In the genomic region with DNA sequence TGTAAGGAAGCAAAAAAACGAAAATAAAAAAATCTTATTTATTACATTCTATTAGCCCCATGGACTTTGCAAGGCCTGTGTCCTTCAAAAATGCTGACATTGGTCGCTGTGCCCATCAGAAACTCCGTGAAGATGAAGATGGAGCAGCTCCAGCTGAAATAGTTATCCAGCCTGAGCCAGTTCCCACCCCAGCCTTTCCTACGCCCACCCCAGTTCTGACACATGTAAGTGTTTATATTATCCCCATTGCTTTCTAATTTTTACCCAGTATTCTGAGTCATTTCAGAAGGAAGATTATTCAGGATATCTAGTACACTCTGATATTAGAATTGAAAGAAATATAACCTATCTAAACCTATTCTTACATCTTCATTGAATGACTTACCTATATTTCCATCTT, we compare ENCODE assay signal across 17 cellular contexts.
DNase-seq lines count a peak whose midpoint lies in the region; ATAC-seq and TF ChIP-seq lines count a peak whose summit lies in the region.
"Had no signal": no experiment of that assay in that cellular context is flagged by ENCODE, and none has a peak within 500 bp of the region (broad histone marks: within the 10 kb centered on the region; RNA-seq: fewer than 3 reads in every experiment).

No MANE protein-coding gene starts in this region.

- H3F3A ChIP-seq in PC-9 (ENCODE audit: insufficient read depth, low read depth): peaks cover 27% of the 10 kb centered on the region

- H3K27me3 Mint-ChIP-seq in activated T-cell treated with anti-CD3 and anti-CD28 coated beads, Interleukin-2, amount 50 U/mL, for 24 hours: no peaks in the 10 kb centered on the region
- H3K27me3 Mint-ChIP-seq in activated T-cell treated with anti-CD3 and anti-CD28 coated beads, Interleukin-2, amount 50 U/mL, for 4 hours (ENCODE audit: low read depth): no peaks in the 10 kb centered on the region
- no peaks in the 10 kb centered on the region for H3K27me3 Mint-ChIP-seq in stimulated activated memory B cell treated with anti-CD40 and anti-IgM and Interleukin-4, amounts not matched to agents 10 μg/mL and 1 μg/mL and 100 μg/mL, for 72 hours

- POLR2A ChIA-PET in PC-9 (lab: Charles Lee; ENCODE audit: unreplicated experiment): no interaction called here

- H3K4me3 Mint-ChIP-seq in activated T-cell treated with anti-CD3 and anti-CD28 coated beads, Interleukin-2, amount 50 U/mL, for 24 hours: no peak overlapping the region
- no peak overlapping the region for H3K4me3 Mint-ChIP-seq in activated T-cell treated with anti-CD3 and anti-CD28 coated beads, Interleukin-2, amount 50 U/mL, for 4 hours
- H3K4me3 Mint-ChIP-seq in stimulated activated memory B cell treated with anti-CD40 and anti-IgM and Interleukin-4, amounts not matched to agents 10 μg/mL and 1 μg/mL and 100 μg/mL, for 72 hours: no peak overlapping the region

- no TSS peak for BruUV-seq in PC-9 (replicated peaks; lab: Mats Ljungman, UMichigan)

- no peaks in the 10 kb centered on the region for H3K9me2 ChIP-seq in PC-9 (ENCODE audit: insufficient read depth)

- no peaks in the 10 kb centered on the region for H3K27me3 ChIP-seq in PC-9 (ENCODE audit: insufficient read depth, low read depth)
- H3K27me3 ChIP-seq: SJCRH30, upper lobe of right lung had no signal

- H3K79me2 ChIP-seq in PC-9 (ENCODE audit: low read depth): no peaks in the 10 kb centered on the region

- no peak for DNase-seq in activated T-cell treated with anti-CD3 and anti-CD28 coated beads, Interleukin-2, amount 50 U/mL, for 24 hours
- no peak for DNase-seq in activated T-cell treated with anti-CD3 and anti-CD28 coated beads, Interleukin-2, amount 50 U/mL, for 4 hours
- DNase-seq in PC-9 (no peak), fibroblast of mammary gland (ENCODE audit: low read depth) (peak; percentile 41), GM19238 (ENCODE audit: insufficient read length, low spot score) (no peak)
- DNase-seq: activated CD4-positive, alpha-beta T cell treated with anti-CD3 and anti-CD28 coated beads, Interleukin-2, amount 50 U/mL, for 48 hours; activated effector memory CD4-positive, alpha-beta T cell treated with Interleukin-2 at 50 U/mL for 16 hours; cortex of kidney; islet precursor cell; NCI-H2171 treated with DMSO at 0.1 percent for 48 hours; NK-92 treated with Interleukin-12 subunit alpha and Interleukin-12 subunit beta, amount 100 ng/mL, for 24 hours; SJCRH30; upper lobe of right lung had no signal

- intact Hi-C loops in PC-9 (cut with micrococcal nuclease; ENCODE audit: unreplicated experiment): loop anchor here (5.0 to 10.0 kb wide), 5 partner anchors 117 to 970 kb away; a partner anchor contains a TSS

- no peak for TF ChIP-seq CTCF in PC-9 (conservative IDR thresholded peaks at IDR 0.05)
- no peak for TF ChIP-seq CTCF in fibroblast of mammary gland (conservative IDR thresholded peaks at IDR 0.05; ENCODE audit: control insufficient read depth, insufficient read depth, low read depth, low read length)

- H4K20me1 ChIP-seq in PC-9 (ENCODE audit: insufficient read depth): no peaks in the 10 kb centered on the region

- H3K36me3 ChIP-seq in PC-9 (ENCODE audit: low read depth): 0 out of 2 replicates have a peak, but pooled peaks cover 10% of the 10 kb centered on the region
- H3K36me3 ChIP-seq: SJCRH30 had no signal

- no peak for ATAC-seq in activated T-cell treated with anti-CD3 and anti-CD28 coated beads, Interleukin-2, amount 50 U/mL, for 4 hours
- no peak for ATAC-seq in stimulated activated memory B cell treated with anti-CD40 and anti-IgM and Interleukin-4, amounts not matched to agents 10 μg/mL and 1 μg/mL and 100 μg/mL, for 72 hours
- ATAC-seq in HG02759 (IDR thresholded peaks at IDR 0.05; ENCODE audit: unreplicated experiment): no peak
- no peak for ATAC-seq in GM19455 (IDR thresholded peaks at IDR 0.05; ENCODE audit: unreplicated experiment)
- ATAC-seq: esophagus mucosa, upper lobe of right lung had no signal

- peaks cover 35% of the 10 kb centered on the region for H3K4me1 ChIP-seq in PC-9 (replicated peaks; ENCODE audit: insufficient read depth)

- CTCF ChIA-PET in PC-9 (lab: Charles Lee): no interaction called here

- H2AFZ ChIP-seq in PC-9: no peak overlapping the region

- H3K4me3 ChIP-seq in PC-9 (no peak overlapping the region), fibroblast of mammary gland (ENCODE audit: control insufficient read depth, low read depth, low read length) (no peak overlapping the region)
- H3K4me3 ChIP-seq: SJCRH30, upper lobe of right lung had no signal

- peak overlapping the region; percentile 100 for H3K27ac Mint-ChIP-seq in activated T-cell treated with anti-CD3 and anti-CD28 coated beads, Interleukin-2, amount 50 U/mL, for 24 hours
- peak overlapping the region; percentile 97 for H3K27ac Mint-ChIP-seq in stimulated activated memory B cell treated with anti-CD40 and anti-IgM and Interleukin-4, amounts not matched to agents 10 μg/mL and 1 μg/mL and 100 μg/mL, for 72 hours

- H3K4me2 ChIP-seq in PC-9: no peak overlapping the region

- H3K9me3 Mint-ChIP-seq in activated T-cell treated with anti-CD3 and anti-CD28 coated beads, Interleukin-2, amount 50 U/mL, for 24 hours: peaks cover 2% of the 10 kb centered on the region
- H3K9me3 Mint-ChIP-seq in activated T-cell treated with anti-CD3 and anti-CD28 coated beads, Interleukin-2, amount 50 U/mL, for 4 hours: no peaks in the 10 kb centered on the region
- no peaks in the 10 kb centered on the region for H3K9me3 Mint-ChIP-seq in stimulated activated memory B cell treated with anti-CD40 and anti-IgM and Interleukin-4, amounts not matched to agents 10 μg/mL and 1 μg/mL and 100 μg/mL, for 72 hours

- peak overlapping the region; percentile 98; the same call in 1 of the 2 replicates for H3K27ac ChIP-seq in PC-9

- H3K36me3 Mint-ChIP-seq in activated T-cell treated with anti-CD3 and anti-CD28 coated beads, Interleukin-2, amount 50 U/mL, for 24 hours (ENCODE audit: low read depth): peaks cover 25% of the 10 kb centered on the region
- no peaks in the 10 kb centered on the region for H3K36me3 Mint-ChIP-seq in activated T-cell treated with anti-CD3 and anti-CD28 coated beads, Interleukin-2, amount 50 U/mL, for 4 hours (ENCODE audit: insufficient read depth)
- H3K36me3 Mint-ChIP-seq in stimulated activated memory B cell treated with anti-CD40 and anti-IgM and Interleukin-4, amounts not matched to agents 10 μg/mL and 1 μg/mL and 100 μg/mL, for 72 hours: no peaks in the 10 kb centered on the region

- H3K9me3 ChIP-seq in PC-9 (ENCODE audit: insufficient read depth, low read depth): peaks cover 34% of the 10 kb centered on the region
- H3K9me3 ChIP-seq: SJCRH30, upper lobe of right lung had no signal

- peaks cover 81% of the 10 kb centered on the region for H3K4me1 Mint-ChIP-seq in activated T-cell treated with anti-CD3 and anti-CD28 coated beads, Interleukin-2, amount 50 U/mL, for 24 hours (ENCODE audit: low read depth)
- peaks cover 70% of the 10 kb centered on the region for H3K4me1 Mint-ChIP-seq in activated T-cell treated with anti-CD3 and anti-CD28 coated beads, Interleukin-2, amount 50 U/mL, for 4 hours (ENCODE audit: low read depth)
- H3K4me1 Mint-ChIP-seq in stimulated activated memory B cell treated with anti-CD40 and anti-IgM and Interleukin-4, amounts not matched to agents 10 μg/mL and 1 μg/mL and 100 μg/mL, for 72 hours: peaks cover 26% of the 10 kb centered on the region
